Comparison of ENCODE assay signal across 22 cellular contexts in the genomic region with DNA sequence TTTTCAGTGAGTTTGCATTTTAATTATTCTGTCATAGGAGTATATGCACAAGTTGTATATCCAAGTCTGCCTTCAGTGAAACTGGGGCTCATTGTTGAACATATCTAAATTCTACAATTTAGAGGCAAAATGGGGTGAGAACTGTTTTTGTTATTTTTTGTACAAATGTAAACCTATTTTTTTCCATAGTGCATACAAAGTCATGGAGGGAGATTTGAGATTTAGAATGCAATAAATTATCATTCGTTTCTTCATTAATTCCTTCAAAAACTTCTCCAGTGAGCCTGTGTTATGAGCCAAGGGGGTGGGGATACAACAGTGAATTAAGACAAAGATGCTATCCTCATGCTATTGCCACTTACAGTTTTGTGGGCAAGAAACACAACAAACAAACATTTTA. TPM values are rescaled to one million over a fixed set of nuclear protein-coding genes. Genes with fewer than 3 reads are reported as not detected.
"Had no signal": no experiment of that assay in that cellular context is flagged by ENCODE, and none has a peak within 500 bp of the region (broad histone marks: within the 10 kb centered on the region; RNA-seq: fewer than 3 reads in every experiment).

No MANE protein-coding gene starts in this region.

- DNase-seq: Karpas-422; KG1; MG63; NCI-H1092 treated with DMSO at 0.1 percent for 48 hours; NCI-H1436; NCI-H187; NCI-H2029; NCI-H2081 treated with DMSO at 0.1 percent for 48 hours; NCI-H2171; NCI-H446; NCI-H510A; NCI-H524 treated with DMSO at 0.1 percent for 48 hours; NCI-H69; NCI-H774; NK-92 treated with Interleukin-12 subunit alpha and Interleukin-12 subunit beta, amount 100 ng/mL, for 24 hours; PC-3; SHP77 had no signal

- H3K36me3 ChIP-seq: MG63 had no signal

- ATAC-seq: Panc1, PC-3, SK-N-SH treated with all-trans-retinoic acid at 6 μM for 48 hours had no signal

- H3K4me3 ChIP-seq: MG63 had no signal

- H3K27ac ChIP-seq: HL-60, RWPE1 had no signal

- H3K27me3 ChIP-seq: MG63 had no signal

RNA-seq across cellular contexts. Expression of gene RHAG, which starts 29.8 kb away (rescaled TPM):
- total RNA-seq: OCI-LY7, PC-3 had no signal

RNA-seq across cellular contexts. Expression of gene CRISP2, which starts 46.9 kb away (rescaled TPM):
- total RNA-seq: OCI-LY7, PC-3 had no signal
